ENCODE assay signal across 20 cellular contexts in the genomic region with DNA sequence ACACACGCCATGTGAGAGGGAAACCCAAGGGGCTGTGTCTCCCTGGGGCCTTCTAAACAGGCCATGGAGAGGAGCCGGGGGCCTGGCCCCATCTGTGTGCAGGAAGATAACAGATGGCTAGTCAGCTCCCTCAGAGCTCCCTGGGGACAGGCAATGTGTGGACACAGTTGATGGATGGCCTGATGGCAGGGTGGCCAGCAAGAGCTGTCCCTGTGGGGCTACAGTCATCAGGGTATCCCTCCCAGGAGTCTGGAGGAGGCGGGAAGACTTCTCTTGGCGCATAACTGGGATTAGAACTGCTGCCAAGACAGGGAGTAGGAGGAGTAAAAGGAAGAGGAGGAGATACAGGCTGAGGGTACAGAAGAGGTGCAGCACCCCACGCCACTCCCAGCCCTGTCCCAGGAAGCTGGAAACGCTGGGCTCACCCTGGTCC. TPM values are rescaled to one million over a fixed set of nuclear protein-coding genes. Genes with fewer than 3 reads are reported as not detected.
DNase-seq lines count a peak whose midpoint lies in the region; ATAC-seq, FAIRE-seq and TF ChIP-seq lines count a peak whose summit lies in the region.
"Had no signal": no experiment of that assay in that cellular context is flagged by ENCODE, and none has a peak within 500 bp of the region (broad histone marks: within the 10 kb centered on the region; RNA-seq: fewer than 3 reads in every experiment).

No MANE protein-coding gene starts in this region.

- no peak overlapping the region for H3K9ac ChIP-seq in smooth muscle cell (ENCODE audit: low read depth)

- DNase-seq in cardiac septum (ENCODE audit: low spot score) (peak; percentile 66), Right ventricle myocardium inferior (ENCODE audit: missing footprints) (no peak), NCI-H82 treated with DMSO at 0.1 percent for 48 hours (lab: John Stamatoyannopoulos, UW; ENCODE audit: unreplicated experiment) (peak; percentile 88), fibroblast of villous mesenchyme (ENCODE audit: low read depth) (peak; percentile 26), smooth muscle cell (lab: John Stamatoyannopoulos, UW; ENCODE audit: unreplicated experiment) (no peak), GM19239 (ENCODE audit: insufficient read length, low spot score) (no peak), Peyer's patch (no peak)
- DNase-seq: activated CD4-positive, alpha-beta memory T cell treated with anti-CD3 and anti-CD28 coated beads, Interleukin-2, amount 10 ng/mL, durations not matched to agents 7 days and 5 days; CD8-positive, alpha-beta memory T cell; HFFc6; NCI-H1105; NCI-H345; PC-9; stimulated activated naive CD8-positive, alpha-beta T cell treated with anti-CD3 and anti-CD28 coated beads, Interleukin-15, Interleukin-2, amounts not matched to agents 100 U/mL and 50 U/mL, for 24 hours had no signal

- no peaks in the 10 kb centered on the region for H3K27me3 ChIP-seq in smooth muscle cell (ENCODE audit: low read depth)
- H3K27me3 ChIP-seq in Peyer's patch, result no peaks in the 10 kb centered on the region

- H3K9me3 ChIP-seq in smooth muscle cell (replicated peaks; ENCODE audit: low read depth) (no peaks in the 10 kb centered on the region), Peyer's patch (no peaks in the 10 kb centered on the region)
- H3K9me3 ChIP-seq: A549 had no signal

- H3K4me2 ChIP-seq in smooth muscle cell, result peak overlapping the region; percentile 57
- H3K4me2 ChIP-seq: A549, PC-9 had no signal

- peaks cover 78% of the 10 kb centered on the region for H4K20me1 ChIP-seq in smooth muscle cell (ENCODE audit: low read depth)

- no peak for FAIRE-seq in GM19239 (lab: Jason Lieb, UNC)
- FAIRE-seq: A549, G401.6, GM12892, islet of Langerhans had no signal

- no peak for ATAC-seq in Right ventricle myocardium inferior
- ATAC-seq in GM21381 (IDR thresholded peaks at IDR 0.05; ENCODE audit: unreplicated experiment), result no peak
- ATAC-seq: A549; stimulated activated naive CD8-positive, alpha-beta T cell treated with anti-CD3 and anti-CD28 coated beads, Interleukin-15, Interleukin-2, amounts not matched to agents 100 U/mL and 50 U/mL, for 24 hours had no signal

- WGBS in smooth muscle cell (ENCODE audit: low lambda C conversion rate), result 74% methylated on average over 6 of the region's 6 CpGs

- H3K4me1 ChIP-seq in smooth muscle cell (ENCODE audit: low read depth) (peaks cover 9% of the 10 kb centered on the region), Peyer's patch (peaks cover 0 to 44% (median 2%) of the 10 kb centered on the region in 4 donors)

- H3K36me3 ChIP-seq in smooth muscle cell (ENCODE audit: low read depth), result no peaks in the 10 kb centered on the region
- peaks cover 0 to 23% (median 0%) of the 10 kb centered on the region in 3 donors for H3K36me3 ChIP-seq in Peyer's patch

- no peak overlapping the region for H3K4me3 ChIP-seq in fibroblast of villous mesenchyme (ENCODE audit: low read depth, low read length)
- no peak overlapping the region for H3K4me3 ChIP-seq in smooth muscle cell
- no peak overlapping the region for H3K4me3 ChIP-seq in Peyer's patch
- H3K4me3 ChIP-seq: A549, PC-9 had no signal

- intact Hi-C loops in cardiac septum (cut with DNase I), result no loop called here
- intact Hi-C loops in Right ventricle myocardium inferior (cut with DNase I), result no loop called here

- no peak overlapping the region for H3K27ac ChIP-seq in smooth muscle cell (ENCODE audit: low read depth)
- peak overlapping the region in 1 of 4 donors; percentile 15 for H3K27ac ChIP-seq in Peyer's patch
- H3K27ac ChIP-seq: PC-9, VCaP had no signal

- no peaks in the 10 kb centered on the region for H3F3A ChIP-seq in smooth muscle cell (ENCODE audit: low read depth)

- H3K79me2 ChIP-seq in smooth muscle cell (ENCODE audit: low read depth), result no peaks in the 10 kb centered on the region

- TF ChIP-seq CTCF in fibroblast of villous mesenchyme (IDR thresholded peaks at IDR 0.05; ENCODE audit: insufficient read depth, low read depth, low read length) (no peak), smooth muscle cell (IDR thresholded peaks at IDR 0.05; ENCODE audit: borderline replicate concordance, insufficient read depth, poor library complexity, severe bottlenecking) (no peak), Peyer's patch (IDR thresholded peaks at IDR 0.05) (no peak)

- no peak overlapping the region for H2AFZ ChIP-seq in smooth muscle cell (ENCODE audit: low read depth)
- H2AFZ ChIP-seq: PC-9 had no signal

- no peak for TF ChIP-seq POLR2A in Peyer's patch (IDR thresholded peaks at IDR 0.05)

RNA-seq across cellular contexts. Expression of a gene that starts 17.3 kb away (rescaled TPM):
- 317 TPM for total RNA-seq in cardiac septum
- total RNA-seq in Right ventricle myocardium inferior, result 373 TPM
- total RNA-seq in fibroblast of villous mesenchyme, result 59.6 and 61.2 TPM in 2 replicates
- 16.0 and 18.0 TPM in 2 replicates for total RNA-seq in smooth muscle cell
- polyA plus RNA-seq in smooth muscle cell, result 21.2 and 22.1 TPM in 2 replicates
- total RNA-seq in Peyer's patch, result 100 to 1,000 TPM; 104 to 359 (median 188) TPM

Comparison
In these comparisons a context has a peak if more than half of its experiments do, and no peak if none do; other contexts are left out.
1. DNase-seq: peak in cardiac septum (single experiment), NCI-H82 treated with DMSO at 0.1 percent for 48 hours (single experiment) and fibroblast of villous mesenchyme (single experiment); none in Right ventricle myocardium inferior (single experiment), smooth muscle cell (single experiment), GM19239 (single experiment) and Peyer's patch (0 of 3).